In the genomic region with DNA sequence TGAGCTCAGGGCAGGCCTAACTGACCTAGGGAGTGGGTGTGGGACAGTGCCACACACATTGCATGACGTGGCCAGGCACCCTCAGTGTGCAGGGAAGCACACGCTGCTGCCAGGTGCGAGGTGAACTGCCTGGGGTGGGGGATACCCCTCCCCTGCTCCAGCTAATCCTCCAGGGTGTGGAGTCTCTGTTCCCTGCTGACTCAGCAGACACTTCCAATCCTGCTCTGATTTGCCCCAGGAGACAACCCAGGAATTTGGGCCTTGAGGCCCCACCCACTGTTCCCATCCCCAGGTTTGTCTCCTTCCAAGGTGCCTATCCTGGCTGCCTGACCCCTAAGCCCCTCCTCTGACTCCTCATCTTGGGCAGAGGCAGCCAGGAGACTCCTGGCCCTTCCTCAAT, we compare ENCODE assay signal across 3 cellular contexts.
TF ChIP-seq lines count a peak whose summit lies in the region.

No MANE protein-coding gene starts in this region.

TF ChIP-seq in SK-N-SH, 30 proteins besides CTCF, POLR2A, EP300 and RAD21:
- TF ChIP-seq YY1 (IDR thresholded peaks at IDR 0.05; ENCODE audit: low read depth) (no peak), RFX5 (IDR thresholded peaks at IDR 0.05; ENCODE audit: low read length) (no peak), TCF12 (IDR thresholded peaks at IDR 0.05) (no peak), MEF2A (IDR thresholded peaks at IDR 0.05; ENCODE audit: borderline replicate concordance, low read depth) (no peak), EZH2phosphoT487 (IDR thresholded peaks at IDR 0.05; ENCODE audit: borderline replicate concordance, low read depth) (no peak), NFIC (IDR thresholded peaks at IDR 0.05; ENCODE audit: borderline replicate concordance) (no peak), NRF1 (IDR thresholded peaks at IDR 0.05; ENCODE audit: low read depth, low read length) (no peak), MXI1 (IDR thresholded peaks at IDR 0.05; ENCODE audit: low read depth, low read length) (no peak), TEAD4 (IDR thresholded peaks at IDR 0.05; ENCODE audit: borderline replicate concordance, insufficient read depth) (no peak), ELF1 (IDR thresholded peaks at IDR 0.05) (no peak), CHD2 (IDR thresholded peaks at IDR 0.05; ENCODE audit: low read length, partially characterized antibody) (no peak)
- TF ChIP-seq, protein P1, sequence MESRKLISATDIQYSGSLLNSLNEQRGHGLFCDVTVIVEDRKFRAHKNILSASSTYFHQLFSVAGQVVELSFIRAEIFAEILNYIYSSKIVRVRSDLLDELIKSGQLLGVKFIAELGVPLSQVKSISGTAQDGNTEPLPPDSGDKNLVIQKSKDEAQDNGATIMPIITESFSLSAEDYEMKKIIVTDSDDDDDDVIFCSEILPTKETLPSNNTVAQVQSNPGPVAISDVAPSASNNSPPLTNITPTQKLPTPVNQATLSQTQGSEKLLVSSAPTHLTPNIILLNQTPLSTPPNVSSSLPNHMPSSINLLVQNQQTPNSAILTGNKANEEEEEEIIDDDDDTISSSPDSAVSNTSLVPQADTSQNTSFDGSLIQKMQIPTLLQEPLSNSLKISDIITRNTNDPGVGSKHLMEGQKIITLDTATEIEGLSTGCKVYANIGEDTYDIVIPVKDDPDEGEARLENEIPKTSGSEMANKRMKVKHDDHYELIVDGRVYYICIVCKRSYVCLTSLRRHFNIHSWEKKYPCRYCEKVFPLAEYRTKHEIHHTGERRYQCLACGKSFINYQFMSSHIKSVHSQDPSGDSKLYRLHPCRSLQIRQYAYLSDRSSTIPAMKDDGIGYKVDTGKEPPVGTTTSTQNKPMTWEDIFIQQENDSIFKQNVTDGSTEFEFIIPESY (IDR thresholded peaks at IDR 0.05; ENCODE audit: borderline replicate concordance, low read depth), result no peak
- TF ChIP-seq, protein P2, sequence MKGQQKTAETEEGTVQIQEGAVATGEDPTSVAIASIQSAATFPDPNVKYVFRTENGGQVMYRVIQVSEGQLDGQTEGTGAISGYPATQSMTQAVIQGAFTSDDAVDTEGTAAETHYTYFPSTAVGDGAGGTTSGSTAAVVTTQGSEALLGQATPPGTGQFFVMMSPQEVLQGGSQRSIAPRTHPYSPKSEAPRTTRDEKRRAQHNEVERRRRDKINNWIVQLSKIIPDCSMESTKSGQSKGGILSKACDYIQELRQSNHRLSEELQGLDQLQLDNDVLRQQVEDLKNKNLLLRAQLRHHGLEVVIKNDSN (IDR thresholded peaks at IDR 0.05; ENCODE audit: borderline replicate concordance, low read depth), result no peak

TF ChIP-seq in SK-N-SH treated with all-trans-retinoic acid at 6 μM for 48 hours, 23 proteins besides CTCF, POLR2A, EP300 and RAD21:
- TF ChIP-seq BACH2 (CRISPR knock-in tag; IDR thresholded peaks at IDR 0.05; ENCODE audit: borderline replicate concordance), result no peak
- TF ChIP-seq, protein P3, sequence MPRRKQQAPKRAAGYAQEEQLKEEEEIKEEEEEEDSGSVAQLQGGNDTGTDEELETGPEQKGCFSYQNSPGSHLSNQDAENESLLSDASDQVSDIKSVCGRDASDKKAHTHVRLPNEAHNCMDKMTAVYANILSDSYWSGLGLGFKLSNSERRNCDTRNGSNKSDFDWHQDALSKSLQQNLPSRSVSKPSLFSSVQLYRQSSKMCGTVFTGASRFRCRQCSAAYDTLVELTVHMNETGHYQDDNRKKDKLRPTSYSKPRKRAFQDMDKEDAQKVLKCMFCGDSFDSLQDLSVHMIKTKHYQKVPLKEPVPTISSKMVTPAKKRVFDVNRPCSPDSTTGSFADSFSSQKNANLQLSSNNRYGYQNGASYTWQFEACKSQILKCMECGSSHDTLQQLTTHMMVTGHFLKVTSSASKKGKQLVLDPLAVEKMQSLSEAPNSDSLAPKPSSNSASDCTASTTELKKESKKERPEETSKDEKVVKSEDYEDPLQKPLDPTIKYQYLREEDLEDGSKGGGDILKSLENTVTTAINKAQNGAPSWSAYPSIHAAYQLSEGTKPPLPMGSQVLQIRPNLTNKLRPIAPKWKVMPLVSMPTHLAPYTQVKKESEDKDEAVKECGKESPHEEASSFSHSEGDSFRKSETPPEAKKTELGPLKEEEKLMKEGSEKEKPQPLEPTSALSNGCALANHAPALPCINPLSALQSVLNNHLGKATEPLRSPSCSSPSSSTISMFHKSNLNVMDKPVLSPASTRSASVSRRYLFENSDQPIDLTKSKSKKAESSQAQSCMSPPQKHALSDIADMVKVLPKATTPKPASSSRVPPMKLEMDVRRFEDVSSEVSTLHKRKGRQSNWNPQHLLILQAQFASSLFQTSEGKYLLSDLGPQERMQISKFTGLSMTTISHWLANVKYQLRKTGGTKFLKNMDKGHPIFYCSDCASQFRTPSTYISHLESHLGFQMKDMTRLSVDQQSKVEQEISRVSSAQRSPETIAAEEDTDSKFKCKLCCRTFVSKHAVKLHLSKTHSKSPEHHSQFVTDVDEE (CRISPR knock-in tag; IDR thresholded peaks at IDR 0.05), result no peak
- no peak for TF ChIP-seq ZNF70 (CRISPR knock-in tag; IDR thresholded peaks at IDR 0.05)
- TF ChIP-seq ZNF565 (CRISPR knock-in tag; conservative IDR thresholded peaks at IDR 0.05; ENCODE audit: low read depth), result no peak
- TF ChIP-seq GLIS3 (CRISPR knock-in tag; IDR thresholded peaks at IDR 0.05), result no peak
- TF ChIP-seq CSDC2 (CRISPR knock-in tag; IDR thresholded peaks at IDR 0.05), result no peak
- TF ChIP-seq OSR1 (CRISPR knock-in tag; IDR thresholded peaks at IDR 0.05), result no peak
- no peak for TF ChIP-seq ESRRG (CRISPR knock-in tag; IDR thresholded peaks at IDR 0.05)
- TF ChIP-seq, protein P4, sequence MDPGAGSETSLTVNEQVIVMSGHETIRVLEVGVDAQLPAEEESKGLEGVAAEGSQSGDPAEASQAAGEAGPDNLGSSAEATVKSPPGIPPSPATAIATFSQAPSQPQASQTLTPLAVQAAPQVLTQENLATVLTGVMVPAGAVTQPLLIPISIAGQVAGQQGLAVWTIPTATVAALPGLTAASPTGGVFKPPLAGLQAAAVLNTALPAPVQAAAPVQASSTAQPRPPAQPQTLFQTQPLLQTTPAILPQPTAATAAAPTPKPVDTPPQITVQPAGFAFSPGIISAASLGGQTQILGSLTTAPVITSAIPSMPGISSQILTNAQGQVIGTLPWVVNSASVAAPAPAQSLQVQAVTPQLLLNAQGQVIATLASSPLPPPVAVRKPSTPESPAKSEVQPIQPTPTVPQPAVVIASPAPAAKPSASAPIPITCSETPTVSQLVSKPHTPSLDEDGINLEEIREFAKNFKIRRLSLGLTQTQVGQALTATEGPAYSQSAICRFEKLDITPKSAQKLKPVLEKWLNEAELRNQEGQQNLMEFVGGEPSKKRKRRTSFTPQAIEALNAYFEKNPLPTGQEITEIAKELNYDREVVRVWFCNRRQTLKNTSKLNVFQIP (CRISPR knock-in tag; IDR thresholded peaks at IDR 0.05; ENCODE audit: borderline replicate concordance, low read depth), result no peak

TF ChIP-seq in IMR-90, 13 proteins besides CTCF, POLR2A, EP300 and RAD21:
- TF ChIP-seq MAFK (IDR thresholded peaks at IDR 0.05; ENCODE audit: low read depth, low read length), result peak; percentile 74
- TF ChIP-seq, protein P5, sequence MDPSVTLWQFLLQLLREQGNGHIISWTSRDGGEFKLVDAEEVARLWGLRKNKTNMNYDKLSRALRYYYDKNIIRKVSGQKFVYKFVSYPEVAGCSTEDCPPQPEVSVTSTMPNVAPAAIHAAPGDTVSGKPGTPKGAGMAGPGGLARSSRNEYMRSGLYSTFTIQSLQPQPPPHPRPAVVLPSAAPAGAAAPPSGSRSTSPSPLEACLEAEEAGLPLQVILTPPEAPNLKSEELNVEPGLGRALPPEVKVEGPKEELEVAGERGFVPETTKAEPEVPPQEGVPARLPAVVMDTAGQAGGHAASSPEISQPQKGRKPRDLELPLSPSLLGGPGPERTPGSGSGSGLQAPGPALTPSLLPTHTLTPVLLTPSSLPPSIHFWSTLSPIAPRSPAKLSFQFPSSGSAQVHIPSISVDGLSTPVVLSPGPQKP (IDR thresholded peaks at IDR 0.05; ENCODE audit: borderline replicate concordance, low read depth, low read length), result no peak
